Comparison of ENCODE assay signal across 8 cellular contexts in genomic region chr20:32902456-32903420, GRCh38. TPM values are rescaled to one million over a fixed set of nuclear protein-coding genes. Genes with fewer than 3 reads are reported as not detected.
DNase-seq lines count a peak whose midpoint lies in the region; ATAC-seq and TF ChIP-seq lines count a peak whose summit lies in the region.

No MANE protein-coding gene starts in this region.

- peak; percentile 95 for TF ChIP-seq CTCF in Panc1 (IDR thresholded peaks at IDR 0.05)
- TF ChIP-seq CTCF in ovary (IDR thresholded peaks at IDR 0.05) = peak in 2 of 3 donors; percentile 14 to 32
- peak; percentile 100 for TF ChIP-seq CTCF in type B pancreatic cell (conservative IDR thresholded peaks at IDR 0.05)

- intact Hi-C loops in Panc1 (cut with micrococcal nuclease; ENCODE audit: unreplicated experiment) (loop anchor here (2.0 kb wide), 1 partner anchor 194 kb away; no protein-coding TSS in a partner anchor), ovary (cut with DNase I) (loop anchor here in 1 of 4 donors (10.0 kb wide), 1 partner anchor 392 kb away; no protein-coding TSS in a partner anchor)

- 60 to 67% (median 65%) methylated on average over 25 of the region's 25 CpGs for whole genome bisulfite sequencing in ovary, 3 donors

- no peaks in the 10 kb centered on the region for H3K27me3 Mint-ChIP-seq in CD4-positive, CD25-positive, alpha-beta regulatory T cell
- no peaks in the 10 kb centered on the region for H3K27me3 Mint-ChIP-seq in activated T-cell treated with anti-CD3 and anti-CD28 coated beads, Interleukin-2, amount 50 U/mL, for 72 hours (ENCODE audit: low read depth)
- H3K27me3 Mint-ChIP-seq in type B pancreatic cell = no peaks in the 10 kb centered on the region

- CTCF ChIA-PET in Panc1 (lab: Charles Lee) = interaction anchor here (0.6 to 1.6 kb wide), 4 partner anchors 42 to 193 kb away, joined by 3 to 12 read pairs (median 5); no protein-coding TSS in a partner anchor

- ATAC-seq in CD4-positive, CD25-positive, alpha-beta regulatory T cell (ENCODE audit: low read depth in 2 of 2) = peak; percentile 66 to 67
- peak; percentile 53 for ATAC-seq in HG02759 (IDR thresholded peaks at IDR 0.05; ENCODE audit: unreplicated experiment)
- peak; percentile 85 for ATAC-seq in Panc1
- peak; percentile 80 to 84 for ATAC-seq in activated T-cell treated with anti-CD3 and anti-CD28 coated beads, Interleukin-2, amount 50 U/mL, for 72 hours (replicated peaks in 1 of 2)
- ATAC-seq in GM18873 (IDR thresholded peaks at IDR 0.05; ENCODE audit: low FRiP score, unreplicated experiment) = no peak

- no peaks in the 10 kb centered on the region for H3K36me3 Mint-ChIP-seq in CD4-positive, CD25-positive, alpha-beta regulatory T cell
- no peaks in the 10 kb centered on the region for H3K36me3 Mint-ChIP-seq in activated T-cell treated with anti-CD3 and anti-CD28 coated beads, Interleukin-2, amount 50 U/mL, for 72 hours (ENCODE audit: insufficient read depth in 2 of 2)
- no peaks in the 10 kb centered on the region for H3K36me3 Mint-ChIP-seq in type B pancreatic cell

- POLR2A ChIA-PET in Panc1 (lab: Charles Lee) = interaction anchor here (0.6 kb wide), 1 partner anchor 776 kb away, joined by 4 read pairs; no protein-coding TSS in a partner anchor

- in situ Hi-C loops in Panc1 (cut with HindIII; ENCODE audit: low pct_unique_long_range_greater_than_20kb, low sequenced_read_pairs) = no loop called here

- H3K4me1 Mint-ChIP-seq in CD4-positive, CD25-positive, alpha-beta regulatory T cell = peaks cover 4 to 26% (median 10%) of the 10 kb centered on the region in 4 donors
- peaks cover 16% of the 10 kb centered on the region for H3K4me1 Mint-ChIP-seq in activated T-cell treated with anti-CD3 and anti-CD28 coated beads, Interleukin-2, amount 50 U/mL, for 72 hours (ENCODE audit: low read depth)
- peaks cover 9% of the 10 kb centered on the region for H3K4me1 Mint-ChIP-seq in type B pancreatic cell (ENCODE audit: unreplicated experiment)

- no peak for TF ChIP-seq POLR2A in ovary (IDR thresholded peaks at IDR 0.05)

- no peaks in the 10 kb centered on the region for H3K27me3 ChIP-seq in CD4-positive, CD25-positive, alpha-beta regulatory T cell (ENCODE audit: control insufficient read depth, insufficient read depth, low read length)
- no peaks in the 10 kb centered on the region for H3K27me3 ChIP-seq in Panc1 (ENCODE audit: control insufficient read depth, insufficient read depth, low read length)
- no peaks in the 10 kb centered on the region for H3K27me3 ChIP-seq in ovary

- BruUV-seq in Panc1 (replicated peaks; lab: Mats Ljungman, UMichigan) = no TSS peak

- peak; percentile 47 to 70 (median 67) for DNase-seq in CD4-positive, CD25-positive, alpha-beta regulatory T cell
- DNase-seq in Panc1 (ENCODE audit: low read depth, low spot score) (peak; percentile 24), fibroblast of the conjunctiva (ENCODE audit: low read depth) (peak; percentile 34), ovary (peak in 2 of 5 donors; percentile 23 to 48), type B pancreatic cell (ENCODE audit: extremely low spot score, unreplicated experiment) (no peak)
- peak; percentile 71 for DNase-seq in activated T-cell treated with anti-CD3 and anti-CD28 coated beads, Interleukin-2, amount 50 U/mL, for 72 hours

- peak overlapping the region in 2 of 3 donors; percentile 31 to 91 for H3K27ac Mint-ChIP-seq in CD4-positive, CD25-positive, alpha-beta regulatory T cell
- H3K27ac Mint-ChIP-seq in activated T-cell treated with anti-CD3 and anti-CD28 coated beads, Interleukin-2, amount 50 U/mL, for 72 hours = peak overlapping the region; percentile 2
- no peak overlapping the region for H3K27ac Mint-ChIP-seq in type B pancreatic cell

- no peak overlapping the region for H3K27ac ChIP-seq in CD4-positive, CD25-positive, alpha-beta regulatory T cell (ENCODE audit: insufficient read depth, low read length, poor library complexity, severe bottlenecking)
- H3K27ac ChIP-seq in Panc1 (ENCODE audit: low read length) (no peak overlapping the region), ovary (no peak overlapping the region)

- no peak for TF ChIP-seq EP300 in ovary (IDR thresholded peaks at IDR 0.05)

- H3K4me1 ChIP-seq in CD4-positive, CD25-positive, alpha-beta regulatory T cell (ENCODE audit: control insufficient read depth, insufficient read depth, low read length, poor library complexity, severe bottlenecking) = peaks cover 11% of the 10 kb centered on the region
- H3K4me1 ChIP-seq in Panc1 (ENCODE audit: control insufficient read depth, insufficient read depth, low read length) (no peaks in the 10 kb centered on the region), ovary (ENCODE audit: insufficient read depth) (no peaks in the 10 kb centered on the region)

- H3K9me3 Mint-ChIP-seq in CD4-positive, CD25-positive, alpha-beta regulatory T cell = peaks cover 0 to 1% (median 0%) of the 10 kb centered on the region in 7 donors
- no peaks in the 10 kb centered on the region for H3K9me3 Mint-ChIP-seq in activated T-cell treated with anti-CD3 and anti-CD28 coated beads, Interleukin-2, amount 50 U/mL, for 72 hours
- H3K9me3 Mint-ChIP-seq in type B pancreatic cell = no peaks in the 10 kb centered on the region

- no peaks in the 10 kb centered on the region for H3K36me3 ChIP-seq in CD4-positive, CD25-positive, alpha-beta regulatory T cell (ENCODE audit: control insufficient read depth, insufficient read depth, low read length)
- no peaks in the 10 kb centered on the region for H3K36me3 ChIP-seq in Panc1 (ENCODE audit: control insufficient read depth, insufficient read depth, low read length)
- H3K36me3 ChIP-seq in ovary = no peaks in the 10 kb centered on the region

- peak overlapping the region in 2 of 4 donors; percentile 0 to 30 for H3K4me3 Mint-ChIP-seq in CD4-positive, CD25-positive, alpha-beta regulatory T cell
- no peak overlapping the region for H3K4me3 Mint-ChIP-seq in activated T-cell treated with anti-CD3 and anti-CD28 coated beads, Interleukin-2, amount 50 U/mL, for 72 hours
- H3K4me3 Mint-ChIP-seq in type B pancreatic cell = no peak overlapping the region

- H3K4me3 ChIP-seq in CD4-positive, CD25-positive, alpha-beta regulatory T cell (ENCODE audit: low read depth, low read length) = no peak overlapping the region
- no peak overlapping the region for H3K4me3 ChIP-seq in Panc1 (ENCODE audit: low read depth in 2 of 2, low read length in 2 of 2)
- H3K4me3 ChIP-seq in ovary = no peak overlapping the region

- H3K9me3 ChIP-seq in CD4-positive, CD25-positive, alpha-beta regulatory T cell (ENCODE audit: control insufficient read depth in 2 of 2, low read length in 2 of 2) = no peaks in the 10 kb centered on the region
- no peaks in the 10 kb centered on the region for H3K9me3 ChIP-seq in Panc1 (ENCODE audit: control insufficient read depth, insufficient read depth, low read depth, low read length)
- no peaks in the 10 kb centered on the region for H3K9me3 ChIP-seq in ovary

RNA-seq across cellular contexts. Expression of gene EFCAB8, which starts 44.0 kb away (rescaled TPM):
- 1.2 TPM for total RNA-seq in CD4-positive, CD25-positive, alpha-beta regulatory T cell
- polyA plus RNA-seq in CD4-positive, CD25-positive, alpha-beta regulatory T cell = not detected
- total RNA-seq in Panc1 (2021; ENCODE audit: unreplicated experiment) (1.1 TPM), ovary (under 1 TPM in 2 of 7 donors, not detected in 5; 0.08 to 0.20 TPM), type B pancreatic cell (ENCODE audit: low replicate concordance) (0.07 and 0.97 TPM in 2 replicates)
- polyA plus RNA-seq in Panc1 (2012; ENCODE audit: insufficient read length) = 0.36 TPM
- 1 to 10 TPM; 1.7 to 2.7 TPM for total RNA-seq in activated T-cell treated with anti-CD3 and anti-CD28 coated beads, Interleukin-2, amount 50 U/mL, for 72 hours
- not detected for polyA plus RNA-seq in ovary

Comparison
In these comparisons a context has a peak if more than half of its experiments do, and no peak if none do; other contexts are left out.
1. CTCF ChIP-seq: peak in every context shown above with its lines; median percentile 100 in type B pancreatic cell; 95 in Panc1; 23 in ovary.